8 cellular contexts compared by ENCODE assay signal in the genomic region with DNA sequence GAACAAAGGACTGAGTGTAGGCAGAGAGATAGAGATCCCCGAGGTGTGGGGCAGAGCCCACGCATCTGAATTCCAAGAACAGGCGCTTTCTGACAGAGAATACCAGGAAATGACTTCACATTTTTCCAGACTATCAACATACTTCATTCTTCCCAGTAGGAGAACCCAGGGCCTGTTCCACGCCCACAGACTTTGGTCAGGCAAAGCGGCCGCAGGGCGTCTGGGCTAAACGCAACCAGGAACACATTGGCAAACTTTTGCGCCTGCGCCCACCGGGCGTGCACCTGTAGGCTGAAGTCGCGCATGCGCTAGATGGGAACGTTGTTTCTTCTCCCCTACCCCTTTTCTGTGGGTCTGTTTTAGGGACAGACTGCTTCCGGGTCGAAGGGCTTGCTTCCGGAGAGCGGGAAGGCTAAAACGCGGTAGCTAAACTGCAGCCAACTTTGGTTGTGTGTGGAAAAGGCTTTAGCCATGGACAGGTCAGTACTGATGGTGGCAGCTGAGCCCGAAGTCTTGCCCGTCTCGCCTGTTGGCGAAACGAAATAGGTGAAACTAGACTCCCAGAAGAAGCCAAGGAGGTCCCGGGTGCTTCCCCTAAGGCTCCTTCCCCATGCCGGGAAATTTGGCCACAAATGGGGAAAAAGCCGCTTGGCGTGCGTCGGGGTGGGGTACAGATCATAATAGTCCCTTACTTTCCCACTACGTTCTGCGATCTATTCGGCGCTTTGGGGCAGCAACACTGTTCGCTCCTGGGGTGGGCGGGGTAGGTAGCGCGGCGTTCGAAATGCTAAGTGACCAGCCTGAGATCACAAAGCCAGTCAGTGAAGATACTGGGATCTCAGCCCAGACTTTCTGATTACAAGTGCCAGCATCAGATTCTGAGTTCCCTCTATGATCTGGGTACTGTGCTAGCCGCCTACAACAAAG. TPM values are rescaled to one million over a fixed set of nuclear protein-coding genes. Genes with fewer than 3 reads are reported as not detected.
DNase-seq lines count a peak whose midpoint lies in the region; ATAC-seq and TF ChIP-seq lines count a peak whose summit lies in the region.

A gene (plus strand): TSS at position 384 of the 927 bp plus-strand sequence. CDS start 88 bp downstream, at position 472.

- TF ChIP-seq CTCF in GM12865 (IDR thresholded peaks at IDR 0.05; ENCODE audit: insufficient read depth, low read depth, low read length, missing control alignments) (no peak), cardiac muscle cell (IDR thresholded peaks at IDR 0.05; ENCODE audit: low read depth, low read length) (peak; percentile 28), parathyroid adenoma (IDR thresholded peaks at IDR 0.05) (no peak), tibial nerve (IDR thresholded peaks at IDR 0.05) (peak in 2 of 5 experiments; percentile 49 to 64)

- H3K4me1 ChIP-seq in adipocyte (ENCODE audit: control insufficient read depth, insufficient read depth, low read length): peaks cover 23% of the 10 kb centered on the region
- H3K4me1 ChIP-seq in cardiac muscle cell (ENCODE audit: low read depth): peaks cover 8% of the 10 kb centered on the region
- peaks cover 9% of the 10 kb centered on the region for H3K4me1 ChIP-seq in parathyroid adenoma
- H3K4me1 ChIP-seq in tibial nerve: peaks cover 0 to 26% (median 17%) of the 10 kb centered on the region in 4 donors

- H2AFZ ChIP-seq in parathyroid adenoma: peak within 1 kb of the TSS; percentile 91

- H3K9ac ChIP-seq in adipocyte (ENCODE audit: low read length): peak within 1 kb of the TSS; percentile 88
- peak within 1 kb of the TSS; percentile 70 for H3K9ac ChIP-seq in parathyroid adenoma

- H3K9me3 ChIP-seq in adipocyte (ENCODE audit: control insufficient read depth, low read length) (no peaks in the 10 kb centered on the region), cardiac muscle cell (ENCODE audit: low read depth) (no peaks in the 10 kb centered on the region), parathyroid adenoma (ENCODE audit: control insufficient read depth, low read length) (no peaks in the 10 kb centered on the region), tibial nerve (no peaks in the 10 kb centered on the region)

- peak within 1 kb of the TSS; percentile 78 for H3K4me2 ChIP-seq in parathyroid adenoma (ENCODE audit: low read length)

- DNase-seq in GM12865 (ENCODE audit: low read depth): peak; percentile 98
- peak; percentile 88 for DNase-seq in NCI-H1417 treated with DMSO at 0.1 percent for 48 hours (lab: John Stamatoyannopoulos, UW)
- DNase-seq in SW480 (ENCODE audit: low spot score): peak; percentile 98
- DNase-seq in adipocyte (ENCODE audit: low read depth): peak; percentile 100
- DNase-seq in cardiac muscle cell (ENCODE audit: low read depth in 1 of 2, low spot score in 1 of 2): peak; percentile 99 to 100
- DNase-seq in tibial nerve (ENCODE audit: low spot score in 2 of 2): peak; percentile 97 to 99

- peaks cover 12% of the 10 kb centered on the region for H3K79me2 ChIP-seq in parathyroid adenoma

- H3K27me3 ChIP-seq in adipocyte (replicated peaks; ENCODE audit: control insufficient read depth, insufficient read depth, low read length) (no peaks in the 10 kb centered on the region), cardiac muscle cell (no peaks in the 10 kb centered on the region), parathyroid adenoma (ENCODE audit: control insufficient read depth, insufficient read depth, low read length) (no peaks in the 10 kb centered on the region), tibial nerve (no peaks in the 10 kb centered on the region)

- peak in 1 of 2 donors; percentile 36 for TF ChIP-seq POLR2A in tibial nerve (IDR thresholded peaks at IDR 0.05)

- H3K27ac ChIP-seq in cardiac muscle cell (peak within 1 kb of the TSS; percentile 87), parathyroid adenoma (peak within 1 kb of the TSS; percentile 81), tibial nerve (peak within 1 kb of the TSS; percentile 59 to 90 (median 83))

- H3K4me3 ChIP-seq in GM12865 (ENCODE audit: low read depth, low read length) (peak within 1 kb of the TSS; percentile 93), adipocyte (ENCODE audit: low read length) (peak within 1 kb of the TSS; percentile 90), cardiac muscle cell (peak within 1 kb of the TSS; percentile 54), parathyroid adenoma (ENCODE audit: low read depth, low read length) (peak within 1 kb of the TSS; percentile 89), tibial nerve (peak within 1 kb of the TSS; percentile 69 to 83 (median 76))

- H3K36me3 ChIP-seq in adipocyte (ENCODE audit: control insufficient read depth, insufficient read depth, low read length, severe bottlenecking) (peaks cover 15% of the 10 kb centered on the region), cardiac muscle cell (peaks cover 14% of the 10 kb centered on the region), parathyroid adenoma (ENCODE audit: control insufficient read depth, insufficient read depth, low read length) (no peaks in the 10 kb centered on the region), tibial nerve (peaks cover 0 to 23% (median 0%) of the 10 kb centered on the region in 3 donors)

- peak; percentile 90 to 97 for TF ChIP-seq EP300 in tibial nerve (IDR thresholded peaks at IDR 0.05)

- peak; percentile 99 for ATAC-seq in HG02763 (IDR thresholded peaks at IDR 0.05; ENCODE audit: unreplicated experiment)

- WGBS in tibial nerve, 2 donors: 0 to 1% methylated on average over 36 to 38 of the region's 44 CpGs

RNA-seq across cellular contexts. Expression of the gene that starts here (rescaled TPM):
- total RNA-seq in cardiac muscle cell: 28.1 and 33.4 TPM in 2 replicates
- polyA plus RNA-seq in cardiac muscle cell: 53.9 and 69.5 TPM in 2 replicates
- 10 to 100 TPM; 30.3 to 38.0 (median 31.6) TPM for total RNA-seq in tibial nerve

Comparison
In these comparisons a context has a peak if more than half of its experiments do, and no peak if none do; other contexts are left out.
1. Peak in every context shown above with its lines: DNase-seq, ATAC-seq, H3K4me3 ChIP-seq and H3K27ac ChIP-seq.